9 cellular contexts compared by ENCODE assay signal in the genomic region with DNA sequence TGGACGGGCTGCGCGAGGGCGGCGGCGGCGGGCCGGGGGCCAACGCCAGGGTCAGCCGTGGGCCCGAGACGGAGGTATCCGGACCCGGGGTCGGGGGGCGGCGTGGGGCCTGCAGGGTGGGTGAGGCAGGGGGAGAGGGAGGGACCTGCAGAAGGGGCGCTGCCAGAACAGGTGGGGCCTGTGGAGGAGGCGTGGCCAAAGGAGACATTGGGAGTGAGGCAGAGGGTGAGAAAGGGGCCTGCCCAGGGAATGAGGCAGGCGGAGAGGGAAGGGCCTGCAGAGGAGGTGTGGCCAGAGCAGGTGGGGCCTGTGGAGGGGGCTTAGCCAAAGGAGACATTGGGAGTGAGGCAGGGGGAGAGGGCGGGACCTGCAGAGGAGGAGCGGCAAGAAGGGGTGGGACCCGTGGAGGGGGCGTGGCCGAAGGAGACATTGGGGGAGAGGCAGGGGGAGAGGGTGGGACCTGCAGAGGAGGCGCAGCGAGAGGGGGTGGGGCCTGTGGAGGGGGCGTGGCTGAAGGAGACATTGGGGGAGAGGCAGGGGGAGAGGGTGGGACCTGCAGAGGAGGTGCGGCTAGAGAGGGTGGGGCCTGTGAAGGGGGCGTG. TPM values are rescaled to one million over a fixed set of nuclear protein-coding genes. Genes with fewer than 3 reads are reported as not detected.
DNase-seq lines count a peak whose midpoint lies in the region; ATAC-seq, FAIRE-seq and TF ChIP-seq lines count a peak whose summit lies in the region.
"Had no signal": no experiment of that assay in that cellular context is flagged by ENCODE, and none has a peak within 500 bp of the region (broad histone marks: within the 10 kb centered on the region; RNA-seq: fewer than 3 reads in every experiment).

No MANE protein-coding gene starts in this region.

- no peaks in the 10 kb centered on the region for H4K20me1 ChIP-seq in HCT116 (ENCODE audit: insufficient read depth)
- H4K20me1 ChIP-seq in K562 (replicated peaks; ENCODE audit: control insufficient read depth, insufficient read depth, low read length), result peaks cover 13% of the 10 kb centered on the region

- no peaks in the 10 kb centered on the region for H3K27me3 ChIP-seq in A673 (replicated peaks; ENCODE audit: insufficient read depth, low read depth, low read length, poor library complexity)
- H3K27me3 ChIP-seq in HCT116 (ENCODE audit: insufficient read depth, low read length), result no peaks in the 10 kb centered on the region
- no peaks in the 10 kb centered on the region; a peak in 1 of 5 replicates for H3K27me3 ChIP-seq in K562 (ENCODE audit: control insufficient read depth in 2 of 2, insufficient read depth in 2 of 2, low read length in 2 of 2)

- DNase-seq in A673 (ENCODE audit: low spot score) (peak; percentile 93), HCT116 (ENCODE audit: low read depth, low spot score) (peak; percentile 79), SKM-1 treated with dmso at 0.1 percent for 144 hours (lab: John Stamatoyannopoulos, UW; ENCODE audit: unreplicated experiment) (peak; percentile 82), K562 (ENCODE audit: extremely low read depth in 1 of 4, low spot score in 3 of 4) (peak; percentile 69 to 96 (median 78)), left colon (peak; percentile 68 to 78), GM20000 (ENCODE audit: low spot score) (no peak)
- DNase-seq in stimulated activated naive CD8-positive, alpha-beta T cell treated with anti-CD3 and anti-CD28 coated beads, Interleukin-15, Interleukin-2, amounts not matched to agents 100 U/mL and 50 U/mL, for 24 hours, result peak; percentile 63

- no peaks in the 10 kb centered on the region for H3K9me2 ChIP-seq in HCT116 (ENCODE audit: insufficient read depth)

- POLR2A ChIA-PET in A673 (lab: Charles Lee; ENCODE audit: low non-redundant PET), result interaction anchor here (0.6 kb wide), 1 partner anchor 521 kb away, joined by 3 read pairs; no protein-coding TSS in a partner anchor
- POLR2A ChIA-PET in HCT116 (lab: Charles Lee), result interaction anchor here (1.1 to 2.2 kb wide), 8 partner anchors 16 to 74 kb away, joined by 3 to 33 read pairs (median 6); a partner anchor contains a TSS
- POLR2A ChIA-PET in K562 (lab: Yijun Ruan, JAX), result interaction anchor here (0.6 to 2.0 kb wide), 13 partner anchors 11 to 783 kb away, joined by 3 to 16 read pairs (median 5); a partner anchor contains a TSS

- H3K4me2 ChIP-seq in HCT116 (ENCODE audit: low read length), result peak overlapping the region; percentile 85
- peak overlapping the region; percentile 83; the same call in 1 of the 2 replicates for H3K4me2 ChIP-seq in K562 (ENCODE audit: insufficient read depth, low read length)

- RAD21 ChIA-PET in HCT116 (lab: Charles Lee; ENCODE audit: low non-redundant PET in 1 of 2, low total read pairs in 2 of 2, uncharacterized antibody in 2 of 2, unreplicated experiment in 2 of 2), result interaction anchor here in 1 of 2 experiments (1.6 to 1.7 kb wide), 2 partner anchors 50 to 302 kb away, joined by 3 to 7 read pairs; a partner anchor contains a TSS

- WGBS in K562 (ENCODE audit: insufficient coverage, low coverage, missing lambda C conversion rate), result 0% methylated on average over 1 of the region's 30 CpGs

- no peak for TF ChIP-seq EP300 in K562 (IDR thresholded peaks at IDR 0.05; ENCODE audit: low read length)

- H3K27ac ChIP-seq in A673 (ENCODE audit: low read depth, low read length, poor library complexity, severe bottlenecking) (peak overlapping the region; percentile 78), HCT116 (ENCODE audit: low read depth, low read length) (peak overlapping the region; percentile 86), K562 (ENCODE audit: extremely low read depth, low read depth, low read length) (peak overlapping the region; percentile 71; the same call in 2 of the 3 replicates)

- no peaks in the 10 kb centered on the region for H3K9me1 ChIP-seq in K562 (ENCODE audit: control insufficient read depth, insufficient read depth, low read length)

- BruUV-seq in A673 (replicated peaks; lab: Mats Ljungman, UMichigan), result no TSS peak
- no TSS peak for BruUV-seq in HCT116 (replicated peaks; lab: Mats Ljungman, UMichigan)
- BruUV-seq in K562 (replicated peaks; lab: Mats Ljungman, UMichigan), result no TSS peak

- TF ChIP-seq CTCF in A673 (conservative IDR thresholded peaks at IDR 0.05; ENCODE audit: low read depth, low read length) (no peak), HCT116 (IDR thresholded peaks at IDR 0.05 in 2 of 3, conservative IDR thresholded peaks at IDR 0.05 in 1 of 3; ENCODE audit: borderline replicate concordance in 1 of 3, insufficient read depth in 1 of 3, low read depth in 2 of 3, low read length in 2 of 3) (no peak), K562 (IDR thresholded peaks at IDR 0.05 in 2 of 3, conservative IDR thresholded peaks at IDR 0.05 in 1 of 3; ENCODE audit: insufficient read depth in 2 of 3, low read depth in 1 of 3, low read length in 3 of 3) (no peak), GM20000 (IDR thresholded peaks at IDR 0.05; ENCODE audit: extremely low read depth, missing control alignments) (no peak)

- H3K9ac ChIP-seq in HCT116 (ENCODE audit: low read length), result peak overlapping the region; percentile 61
- H3K9ac ChIP-seq in K562 (ENCODE audit: insufficient read depth in 1 of 2, low read depth in 2 of 2, low read length in 2 of 2), result peak overlapping the region; percentile 54 to 88; a peak in 3 of 4 replicates

- H3K9me3 ChIP-seq in A673 (ENCODE audit: low read depth, low read length, poor library complexity, severe bottlenecking) (no peaks in the 10 kb centered on the region), HCT116 (ENCODE audit: control insufficient read depth in 1 of 2, insufficient read depth in 1 of 2, low read depth in 1 of 2, low read length in 2 of 2) (no peaks in the 10 kb centered on the region), K562 (replicated peaks; ENCODE audit: control insufficient read depth, insufficient read depth, low read depth, low read length) (no peaks in the 10 kb centered on the region)

- CTCF ChIA-PET in A673 (lab: Charles Lee) (interaction anchor here (0.6 to 1.8 kb wide), 5 partner anchors 28 to 184 kb away, joined by 3 to 11 read pairs (median 8); a partner anchor contains a TSS), HCT116 (lab: Charles Lee) (interaction anchor here (0.6 to 2.2 kb wide), 21 partner anchors 9 to 520 kb away, joined by 3 to 41 read pairs (median 7); a partner anchor contains a TSS), K562 (lab: Yijun Ruan, JAX; ENCODE audit: low intra/inter-chr PET ratio) (no interaction called here)

- H3K36me3 ChIP-seq in A673 (ENCODE audit: insufficient read depth, low read length, poor library complexity, severe bottlenecking) (no peaks in the 10 kb centered on the region), HCT116 (ENCODE audit: control insufficient read depth in 1 of 2, insufficient read depth in 2 of 2, low read length in 2 of 2) (no peaks in the 10 kb centered on the region), K562 (ENCODE audit: control insufficient read depth, insufficient read depth, low read length) (no peaks in the 10 kb centered on the region)

- FAIRE-seq in K562 (lab: Jason Lieb, UNC), result no peak
- FAIRE-seq: colon had no signal

- ATAC-seq in HCT116 (peak; percentile 28), K562 (peak; percentile 48), left colon (peak; percentile 7), HG02870 (IDR thresholded peaks at IDR 0.05; ENCODE audit: unreplicated experiment) (no peak)
- peak; percentile 8 for ATAC-seq in stimulated activated naive CD8-positive, alpha-beta T cell treated with anti-CD3 and anti-CD28 coated beads, Interleukin-15, Interleukin-2, amounts not matched to agents 100 U/mL and 50 U/mL, for 24 hours

- in situ Hi-C loops in K562 (cut with MboI), result no loop called here

- TF ChIP-seq RAD21 in HCT116 (IDR thresholded peaks at IDR 0.05; ENCODE audit: low read depth) (no peak), K562 (CRISPR knock-in tag; conservative IDR thresholded peaks at IDR 0.05 in 1 of 2, IDR thresholded peaks at IDR 0.05 in 1 of 2) (no peak)

- H3K4me3 ChIP-seq in A673 (ENCODE audit: low read depth, low read length, poor library complexity, severe bottlenecking), result peak overlapping the region; percentile 53
- H3K4me3 ChIP-seq in HCT116 (replicated peaks in 1 of 2; ENCODE audit: low read depth in 1 of 2, low read length in 2 of 2), result peak overlapping the region; percentile 39 to 58
- peak overlapping the region; percentile 75 for H3K4me3 ChIP-seq in K562

- no peak for TF ChIP-seq POLR2A in HCT116 (IDR thresholded peaks at IDR 0.05; ENCODE audit: borderline replicate concordance, extremely low read depth, insufficient read depth, insufficient read length)
- no peak for TF ChIP-seq POLR2A in K562 (conservative IDR thresholded peaks at IDR 0.05)

- intact Hi-C loops in A673 (cut with micrococcal nuclease; ENCODE audit: unreplicated experiment), result loop anchor here (2.0 to 5.0 kb wide), 2 partner anchors 33 to 52 kb away; a partner anchor contains a TSS
- intact Hi-C loops in HCT116 (cut with micrococcal nuclease), result loop anchor here (1.0 kb wide), 1 partner anchor 50 kb away; a partner anchor contains a TSS
- intact Hi-C loops in K562 (cut with micrococcal nuclease), result loop anchor here (2.0 to 5.0 kb wide), 2 partner anchors 33 to 52 kb away; a partner anchor contains a TSS
- intact Hi-C loops in left colon (cut with DNase I, micrococcal nuclease), result no loop called here

- no peaks in the 10 kb centered on the region for H3K79me2 ChIP-seq in HCT116 (ENCODE audit: insufficient read depth, low read length)
- no peaks in the 10 kb centered on the region for H3K79me2 ChIP-seq in K562 (ENCODE audit: control insufficient read depth, insufficient read depth, low read length)

- H2AFZ ChIP-seq in HCT116 (ENCODE audit: low read depth, low read length, poor library complexity, severe bottlenecking) (no peak overlapping the region), K562 (ENCODE audit: low read depth, low read length) (peak overlapping the region; percentile 99)

- H3K4me1 ChIP-seq in A673 (ENCODE audit: insufficient read depth, low read length, poor library complexity, severe bottlenecking) (peaks cover 42% of the 10 kb centered on the region), HCT116 (ENCODE audit: control insufficient read depth in 1 of 2, insufficient read depth in 2 of 2, low read length in 2 of 2) (peaks cover 30 to 73% of the 10 kb centered on the region in 2 experiments), K562 (replicated peaks in 1 of 2; ENCODE audit: control insufficient read depth in 2 of 2, insufficient read depth in 2 of 2, low read length in 2 of 2) (peaks cover 15 to 89% of the 10 kb centered on the region in 2 experiments; a peak in 4 of 5 replicates)

RNA-seq across cellular contexts. Expression of a gene that starts 4.2 kb away (rescaled TPM):
- total RNA-seq in A673 (2021) (3.3 and 4.9 TPM in 2 replicates), HCT116 (2021; ENCODE audit: unreplicated experiment) (7.5 TPM), K562 (2014; rRNA removed) (0.05 TPM in 1 of 2 replicates, not detected in the other), K562 (2014; rRNA removed; fragmentation: Illumina TruSeq; extraction: Trizol) (not detected in 2 replicates), K562 (2015; rRNA removed; fragmentation: Illumina TruSeq; extraction: Trizol) (0.04 TPM in 1 of 2 replicates, not detected in the other), K562 (2021) (0.29 and 0.42 TPM in 2 replicates), left colon (under 1 TPM; 0.22 to 0.46 TPM)
- polyA plus RNA-seq in HCT116 (2012), result 5.2 and 6.0 TPM in 2 replicates
- total RNA-seq in K562 (2011; cell fraction: chromatin; rRNA removed; ENCODE audit: low replicate concordance), result 0.14 and 0.35 TPM in 2 replicates
- total RNA-seq in K562 (2011; cell fraction: nucleolus; rRNA removed), result 0.17 and 0.26 TPM in 2 replicates
- total RNA-seq in K562 (2011; cell fraction: nucleoplasm; rRNA removed), result 0.22 and 0.53 TPM in 2 replicates
- polyA plus RNA-seq in K562 (2011; rRNA removed) (0.07 TPM in 1 of 2 replicates, not detected in the other), K562 (2014; fragmentation: Illumina TruSeq; extraction: Trizol) (0.06 and 0.14 TPM in 2 replicates), K562 (2014; fragmentation: Nextera tagmentation; extraction: Ambion mirVana) (not detected), K562 (2014; rRNA removed) (not detected in 2 replicates)
- 0.09 and 0.13 TPM in 2 replicates for polyA plus RNA-seq in K562 (2011; cell fraction: cytosol; rRNA removed)
- 0.25 and 0.30 TPM in 2 replicates for polyA plus RNA-seq in K562 (2011; cell fraction: nucleus; rRNA removed)
- 0.16 and 0.22 TPM in 2 replicates for polyA plus RNA-seq in K562 (2012)
- polyA minus RNA-seq in K562 (2011; rRNA and poly(A)+ RNA removed), result 0.06 TPM in 1 of 2 replicates, not detected in the other
- polyA minus RNA-seq in K562 (2011; cell fraction: cytosol; rRNA and poly(A)+ RNA removed), result 0.29 and 0.82 TPM in 2 replicates
- 0.11 and 0.13 TPM in 2 replicates for polyA minus RNA-seq in K562 (2011; cell fraction: nucleus; rRNA and poly(A)+ RNA removed)

RNA-seq across cellular contexts. Expression of a gene that starts 18.3 kb away (rescaled TPM):
- 0.77 and 0.79 TPM in 2 replicates for total RNA-seq in A673 (2021)
- total RNA-seq in HCT116 (2021; ENCODE audit: unreplicated experiment), result 18.1 TPM
- polyA plus RNA-seq in HCT116 (2012), result 11.8 and 13.0 TPM in 2 replicates
- 12.2 and 21.7 TPM in 2 replicates for total RNA-seq in K562 (2011; cell fraction: chromatin; rRNA removed; ENCODE audit: low replicate concordance)
- total RNA-seq in K562 (2011; cell fraction: nucleolus; rRNA removed), result 17.6 and 21.2 TPM in 2 replicates
- 11.2 and 13.3 TPM in 2 replicates for total RNA-seq in K562 (2011; cell fraction: nucleoplasm; rRNA removed)
- 4.8 TPM in 2 replicates for total RNA-seq in K562 (2014; rRNA removed)
- total RNA-seq in K562 (2014; rRNA removed; fragmentation: Illumina TruSeq; extraction: Trizol), result 1.4 and 3.2 TPM in 2 replicates
- 2.6 and 3.1 TPM in 2 replicates for total RNA-seq in K562 (2015; rRNA removed; fragmentation: Illumina TruSeq; extraction: Trizol)
- total RNA-seq in K562 (2021), result 5.7 and 7.1 TPM in 2 replicates
- 5.3 and 6.2 TPM in 2 replicates for polyA plus RNA-seq in K562 (2011; rRNA removed)
- 4.5 and 8.1 TPM in 2 replicates for polyA plus RNA-seq in K562 (2011; cell fraction: cytosol; rRNA removed)
- 4.7 and 5.5 TPM in 2 replicates for polyA plus RNA-seq in K562 (2011; cell fraction: nucleus; rRNA removed)
- 3.0 and 3.6 TPM in 2 replicates for polyA plus RNA-seq in K562 (2012)
- 3.5 and 4.9 TPM in 2 replicates for polyA plus RNA-seq in K562 (2014; fragmentation: Illumina TruSeq; extraction: Trizol)
- polyA plus RNA-seq in K562 (2014; fragmentation: Nextera tagmentation; extraction: Ambion mirVana), result under 1 TPM in 1 of 2 experiments, not detected in 1; 0.08 TPM
- 1.7 and 3.5 TPM in 2 replicates for polyA plus RNA-seq in K562 (2014; rRNA removed)
- polyA minus RNA-seq in K562 (2011; rRNA and poly(A)+ RNA removed), result 4.9 and 6.5 TPM in 2 replicates
- polyA minus RNA-seq in K562 (2011; cell fraction: cytosol; rRNA and poly(A)+ RNA removed), result 5.1 and 6.6 TPM in 2 replicates
- polyA minus RNA-seq in K562 (2011; cell fraction: nucleus; rRNA and poly(A)+ RNA removed), result 2.3 and 3.1 TPM in 2 replicates
- 1 to 10 TPM; 2.7 to 3.1 TPM for total RNA-seq in left colon

RNA-seq across cellular contexts. Expression of a gene that starts 33.7 kb away (rescaled TPM):
- total RNA-seq in A673 (2021) (46.1 and 46.7 TPM in 2 replicates), HCT116 (2021; ENCODE audit: unreplicated experiment) (59.1 TPM), K562 (2014; rRNA removed) (19.4 and 23.9 TPM in 2 replicates), K562 (2014; rRNA removed; fragmentation: Illumina TruSeq; extraction: Trizol) (3.1 and 4.1 TPM in 2 replicates), K562 (2015; rRNA removed; fragmentation: Illumina TruSeq; extraction: Trizol) (11.3 and 12.3 TPM in 2 replicates), K562 (2021) (43.8 and 45.8 TPM in 2 replicates), left colon (10 to 100 TPM; 27.0 to 29.2 TPM)
- 36.4 and 43.1 TPM in 2 replicates for polyA plus RNA-seq in HCT116 (2012)
- 34.2 and 92.8 TPM in 2 replicates for total RNA-seq in K562 (2011; cell fraction: chromatin; rRNA removed; ENCODE audit: low replicate concordance)
- 57.2 and 57.4 TPM in 2 replicates for total RNA-seq in K562 (2011; cell fraction: nucleolus; rRNA removed)
- 41.1 and 52.7 TPM in 2 replicates for total RNA-seq in K562 (2011; cell fraction: nucleoplasm; rRNA removed)
- polyA plus RNA-seq in K562 (2011; rRNA removed) (14.9 and 15.7 TPM in 2 replicates), K562 (2014; fragmentation: Illumina TruSeq; extraction: Trizol) (14.1 and 27.3 TPM in 2 replicates), K562 (2014; fragmentation: Nextera tagmentation; extraction: Ambion mirVana) (under 1 TPM; 0.51 to 0.99 TPM), K562 (2014; rRNA removed) (37.6 and 40.1 TPM in 2 replicates)
- 16.0 and 27.0 TPM in 2 replicates for polyA plus RNA-seq in K562 (2011; cell fraction: cytosol; rRNA removed)
- polyA plus RNA-seq in K562 (2011; cell fraction: nucleus; rRNA removed), result 39.0 and 61.8 TPM in 2 replicates
- polyA plus RNA-seq in K562 (2012), result 29.3 and 31.2 TPM in 2 replicates
- polyA minus RNA-seq in K562 (2011; rRNA and poly(A)+ RNA removed), result 4.7 and 7.6 TPM in 2 replicates
- polyA minus RNA-seq in K562 (2011; cell fraction: cytosol; rRNA and poly(A)+ RNA removed), result 17.0 and 17.8 TPM in 2 replicates
- polyA minus RNA-seq in K562 (2011; cell fraction: nucleus; rRNA and poly(A)+ RNA removed), result 14.3 and 15.6 TPM in 2 replicates

RNA-seq across cellular contexts. Expression of a gene that starts 40.0 kb away (rescaled TPM):
- 4.8 and 8.8 TPM in 2 replicates for total RNA-seq in A673 (2021)
- 15.0 TPM for total RNA-seq in HCT116 (2021; ENCODE audit: unreplicated experiment)
- 17.1 and 21.0 TPM in 2 replicates for polyA plus RNA-seq in HCT116 (2012)
- total RNA-seq in K562 (2011; cell fraction: chromatin; rRNA removed; ENCODE audit: low replicate concordance), result 2.9 and 11.6 TPM in 2 replicates
- 6.2 and 7.6 TPM in 2 replicates for total RNA-seq in K562 (2011; cell fraction: nucleolus; rRNA removed)
- total RNA-seq in K562 (2011; cell fraction: nucleoplasm; rRNA removed), result 3.4 and 4.6 TPM in 2 replicates
- 1.0 and 1.1 TPM in 2 replicates for total RNA-seq in K562 (2014; rRNA removed)
- total RNA-seq in K562 (2014; rRNA removed; fragmentation: Illumina TruSeq; extraction: Trizol), result 0.13 and 0.76 TPM in 2 replicates
- 0.53 and 0.69 TPM in 2 replicates for total RNA-seq in K562 (2015; rRNA removed; fragmentation: Illumina TruSeq; extraction: Trizol)
- total RNA-seq in K562 (2021), result 1.8 and 1.9 TPM in 2 replicates
- 1.4 and 2.8 TPM in 2 replicates for polyA plus RNA-seq in K562 (2011; rRNA removed)
- 2.5 and 3.6 TPM in 2 replicates for polyA plus RNA-seq in K562 (2011; cell fraction: cytosol; rRNA removed)
- polyA plus RNA-seq in K562 (2011; cell fraction: nucleus; rRNA removed), result 4.8 and 5.7 TPM in 2 replicates
- polyA plus RNA-seq in K562 (2012), result 1.2 and 5.4 TPM in 2 replicates
- polyA plus RNA-seq in K562 (2014; fragmentation: Illumina TruSeq; extraction: Trizol), result 1.5 TPM in 2 replicates
- polyA plus RNA-seq in K562 (2014; fragmentation: Nextera tagmentation; extraction: Ambion mirVana), result not detected
- 1.00 and 1.2 TPM in 2 replicates for polyA plus RNA-seq in K562 (2014; rRNA removed)
- 2.9 and 3.4 TPM in 2 replicates for polyA minus RNA-seq in K562 (2011; rRNA and poly(A)+ RNA removed)
- polyA minus RNA-seq in K562 (2011; cell fraction: cytosol; rRNA and poly(A)+ RNA removed), result 3.0 and 3.9 TPM in 2 replicates
- 3.5 and 5.4 TPM in 2 replicates for polyA minus RNA-seq in K562 (2011; cell fraction: nucleus; rRNA and poly(A)+ RNA removed)
- 10 to 100 TPM; 10.5 to 13.1 TPM for total RNA-seq in left colon

RNA-seq across cellular contexts. Expression of a gene that starts 44.6 kb away (rescaled TPM):
- total RNA-seq in A673 (2021) (1.4 and 1.6 TPM in 2 replicates), HCT116 (2021; ENCODE audit: unreplicated experiment) (30.9 TPM), K562 (2014; rRNA removed) (not detected in 2 replicates), K562 (2014; rRNA removed; fragmentation: Illumina TruSeq; extraction: Trizol) (not detected in 2 replicates), K562 (2015; rRNA removed; fragmentation: Illumina TruSeq; extraction: Trizol) (not detected in 2 replicates), K562 (2021) (0.18 TPM in 1 of 2 replicates, not detected in the other), left colon (under 1 TPM in 1 of 2 donors, not detected in 1; 0.53 TPM)
- polyA plus RNA-seq in HCT116 (2012), result 37.9 and 39.2 TPM in 2 replicates
- total RNA-seq in K562 (2011; cell fraction: chromatin; rRNA removed; ENCODE audit: low replicate concordance), result 0.69 TPM in 1 of 2 replicates, not detected in the other
- total RNA-seq in K562 (2011; cell fraction: nucleolus; rRNA removed), result 0.33 TPM in 1 of 2 replicates, not detected in the other
- total RNA-seq in K562 (2011; cell fraction: nucleoplasm; rRNA removed), result not detected in 2 replicates
- polyA plus RNA-seq in K562 (2011; rRNA removed) (0.08 TPM in 1 of 2 replicates, not detected in the other), K562 (2014; fragmentation: Illumina TruSeq; extraction: Trizol) (not detected in 2 replicates), K562 (2014; fragmentation: Nextera tagmentation; extraction: Ambion mirVana) (not detected), K562 (2014; rRNA removed) (not detected in 2 replicates)
- polyA plus RNA-seq in K562 (2011; cell fraction: cytosol; rRNA removed), result 0.09 TPM in 2 replicates
- 0.15 and 0.58 TPM in 2 replicates for polyA plus RNA-seq in K562 (2011; cell fraction: nucleus; rRNA removed)
- 0.26 and 0.28 TPM in 2 replicates for polyA plus RNA-seq in K562 (2012)
- not detected in 2 replicates for polyA minus RNA-seq in K562 (2011; rRNA and poly(A)+ RNA removed)
- not detected in 2 replicates for polyA minus RNA-seq in K562 (2011; cell fraction: cytosol; rRNA and poly(A)+ RNA removed)
- not detected in 2 replicates for polyA minus RNA-seq in K562 (2011; cell fraction: nucleus; rRNA and poly(A)+ RNA removed)

Comparison
In these comparisons a context has a peak if more than half of its experiments do, and no peak if none do; other contexts are left out.
1. intact Hi-C loops: an anchor here in A673 (2.0 to 5.0 kb wide), HCT116 (1.0 kb wide) and K562 (2.0 to 5.0 kb wide); none called in left colon.